ENCODE assay signal across 8 cellular contexts in genomic region chr1:65209005-65209885, GRCh38.
DNase-seq lines count a peak whose midpoint lies in the region; ATAC-seq, FAIRE-seq and TF ChIP-seq lines count a peak whose summit lies in the region.

No MANE protein-coding gene starts in this region.

- no peak for TF ChIP-seq EP300 in suprapubic skin (IDR thresholded peaks at IDR 0.05)

- peaks cover 51% of the 10 kb centered on the region for H3K4me1 Mint-ChIP-seq in GM23338
- H3K4me1 Mint-ChIP-seq in astrocyte (ENCODE audit: low read depth, unreplicated experiment) = peaks cover 3% of the 10 kb centered on the region

- no peaks in the 10 kb centered on the region for H3K9me3 ChIP-seq in astrocyte (ENCODE audit: insufficient read depth, low read depth, low read length)
- H3K9me3 ChIP-seq in suprapubic skin = no peaks in the 10 kb centered on the region

- peaks cover 8% of the 10 kb centered on the region for H3K27me3 Mint-ChIP-seq in GM23338 (ENCODE audit: insufficient read depth, low read depth, poor library complexity)
- H3K27me3 Mint-ChIP-seq in astrocyte (ENCODE audit: low read depth, unreplicated experiment) = no peaks in the 10 kb centered on the region

- no peak overlapping the region for H3K9ac ChIP-seq in astrocyte (ENCODE audit: low read length)

- H3K27ac ChIP-seq in GM23338 (ENCODE audit: low read depth) = no peak overlapping the region
- no peak overlapping the region for H3K27ac ChIP-seq in astrocyte (ENCODE audit: low read depth, low read length)
- no peak overlapping the region for H3K27ac ChIP-seq in suprapubic skin

- H3K4me3 Mint-ChIP-seq in GM23338 = no peak overlapping the region
- no peak overlapping the region for H3K4me3 Mint-ChIP-seq in astrocyte (ENCODE audit: unreplicated experiment)

- H3K4me1 ChIP-seq in GM23338 (ENCODE audit: insufficient read depth) (peaks cover 15% of the 10 kb centered on the region; the same call in 1 of the 2 replicates), astrocyte (ENCODE audit: insufficient read depth, low read length) (no peaks in the 10 kb centered on the region), suprapubic skin (peaks cover 3% of the 10 kb centered on the region)

- FAIRE-seq in astrocyte (lab: Jason Lieb, UNC) = peak; percentile 49

- H3K36me3 ChIP-seq in GM23338 (ENCODE audit: insufficient read depth) (no peaks in the 10 kb centered on the region), astrocyte (ENCODE audit: insufficient read depth, low read length) (no peaks in the 10 kb centered on the region), suprapubic skin (no peaks in the 10 kb centered on the region)

- H4K20me1 ChIP-seq in GM23338 (replicated peaks; ENCODE audit: insufficient read depth) (no peaks in the 10 kb centered on the region), astrocyte (ENCODE audit: insufficient read depth, low read length) (no peaks in the 10 kb centered on the region)

- H3K36me3 Mint-ChIP-seq in GM23338 (ENCODE audit: low read depth) (peaks cover 15% of the 10 kb centered on the region), astrocyte (ENCODE audit: low read depth, unreplicated experiment) (peaks cover 5% of the 10 kb centered on the region)

- 47% methylated on average over 6 of the region's 6 CpGs for WGBS in suprapubic skin

- H2AFZ ChIP-seq in GM23338 = no peak overlapping the region
- H2AFZ ChIP-seq in astrocyte (ENCODE audit: low read depth, low read length) = no peak overlapping the region

- H3K4me2 ChIP-seq in GM23338 = no peak overlapping the region
- no peak overlapping the region for H3K4me2 ChIP-seq in astrocyte (ENCODE audit: low read length)

- no peaks in the 10 kb centered on the region for H3K27me3 ChIP-seq in GM23338 (ENCODE audit: insufficient read depth)
- peaks cover 3% of the 10 kb centered on the region for H3K27me3 ChIP-seq in astrocyte (ENCODE audit: insufficient read depth, low read length)
- no peaks in the 10 kb centered on the region for H3K27me3 ChIP-seq in suprapubic skin

- no peaks in the 10 kb centered on the region for H3K9me2 ChIP-seq in GM23338 (ENCODE audit: insufficient read depth)

- ATAC-seq in GM23338 (peak; percentile 64), HG02610 (IDR thresholded peaks at IDR 0.05; ENCODE audit: unreplicated experiment) (no peak)

- H3K79me2 ChIP-seq in GM23338 (replicated peaks; ENCODE audit: insufficient read depth) (peaks cover 64% of the 10 kb centered on the region), astrocyte (ENCODE audit: insufficient read depth, low read length) (no peaks in the 10 kb centered on the region)

- no peaks in the 10 kb centered on the region for H3F3A ChIP-seq in GM23338 (replicated peaks; ENCODE audit: low read depth)

- DNase-seq in DMS53 treated with DMSO at 0.1 percent for 48 hours (lab: John Stamatoyannopoulos, UW; ENCODE audit: unreplicated experiment) (peak; percentile 70), GM23338 (ENCODE audit: low spot score) (peak; percentile 70), NCI-H1694 treated with DMSO at 0.1 percent for 48 hours (lab: John Stamatoyannopoulos, UW) (peak; percentile 88), astrocyte (ENCODE audit: low read depth) (peak; percentile 12), hippocampal formation (lab: John Stamatoyannopoulos, UW) (peak; percentile 7 to 69), suprapubic skin (ENCODE audit: low spot score in 2 of 2) (no peak)
- no peak for DNase-seq in activated CD8-positive, alpha-beta memory T cell treated with anti-CD3 and anti-CD28 coated beads for 24 hours

- TF ChIP-seq CTCF in GM23338 (conservative IDR thresholded peaks at IDR 0.05; ENCODE audit: low read depth in 2 of 2) = peak; percentile 54 to 64
- TF ChIP-seq CTCF in astrocyte (IDR thresholded peaks at IDR 0.05; ENCODE audit: insufficient read depth, low read depth, low read length) = peak; percentile 56
- peak; percentile 36 to 54 for TF ChIP-seq CTCF in suprapubic skin (IDR thresholded peaks at IDR 0.05)

- no peaks in the 10 kb centered on the region for H3K9me3 Mint-ChIP-seq in GM23338
- no peaks in the 10 kb centered on the region for H3K9me3 Mint-ChIP-seq in astrocyte (ENCODE audit: unreplicated experiment)

- H3K4me3 ChIP-seq in GM23338 (no peak overlapping the region), astrocyte (ENCODE audit: insufficient read depth, low read depth, low read length) (no peak overlapping the region), suprapubic skin (no peak overlapping the region)

- H3K27ac Mint-ChIP-seq in GM23338 = no peak overlapping the region
- no peak overlapping the region for H3K27ac Mint-ChIP-seq in astrocyte (ENCODE audit: unreplicated experiment)

- TF ChIP-seq POLR2A in suprapubic skin (IDR thresholded peaks at IDR 0.05) = no peak

TF ChIP-seq in GM23338, 12 proteins besides CTCF, POLR2A, EP300 and RAD21 (continues in another document):
- TF ChIP-seq ZNF331 (CRISPR knock-in tag; IDR thresholded peaks at IDR 0.05; ENCODE audit: low read depth) (no peak), NANOG (IDR thresholded peaks at IDR 0.05; ENCODE audit: borderline replicate concordance) (no peak), EZH2phosphoT487 (IDR thresholded peaks at IDR 0.05; ENCODE audit: unreplicated experiment) (no peak), CREB1 (CRISPR knock-in tag; IDR thresholded peaks at IDR 0.05; ENCODE audit: low read depth) (no peak), ETS1 (IDR thresholded peaks at IDR 0.05) (no peak), POLR2AphosphoS5 (IDR thresholded peaks at IDR 0.05; ENCODE audit: low read depth) (no peak), EZH2 (IDR thresholded peaks at IDR 0.05; ENCODE audit: low read depth, unreplicated experiment) (no peak), REST (IDR thresholded peaks at IDR 0.05; ENCODE audit: unreplicated experiment) (no peak), ZNF114 (CRISPR knock-in tag; IDR thresholded peaks at IDR 0.05) (no peak), STAT1 (IDR thresholded peaks at IDR 0.05; ENCODE audit: unreplicated experiment) (no peak), JUNB (IDR thresholded peaks at IDR 0.05; ENCODE audit: unreplicated experiment) (no peak)

Comparison
In these comparisons a context has a peak if more than half of its experiments do, and no peak if none do; other contexts are left out.
1. DNase-seq: peak in DMS53 treated with DMSO at 0.1 percent for 48 hours (single experiment), GM23338 (single experiment), NCI-H1694 treated with DMSO at 0.1 percent for 48 hours (single experiment), astrocyte (single experiment) and hippocampal formation (2 of 2); none in suprapubic skin (0 of 2) and activated CD8-positive, alpha-beta memory T cell treated with anti-CD3 and anti-CD28 coated beads for 24 hours (single experiment).
2. Peak in every context shown above with its lines, with median percentiles within 50 percentile points of each other: CTCF ChIP-seq.